ENCODE assay signal across 10 cellular contexts in the genomic region with DNA sequence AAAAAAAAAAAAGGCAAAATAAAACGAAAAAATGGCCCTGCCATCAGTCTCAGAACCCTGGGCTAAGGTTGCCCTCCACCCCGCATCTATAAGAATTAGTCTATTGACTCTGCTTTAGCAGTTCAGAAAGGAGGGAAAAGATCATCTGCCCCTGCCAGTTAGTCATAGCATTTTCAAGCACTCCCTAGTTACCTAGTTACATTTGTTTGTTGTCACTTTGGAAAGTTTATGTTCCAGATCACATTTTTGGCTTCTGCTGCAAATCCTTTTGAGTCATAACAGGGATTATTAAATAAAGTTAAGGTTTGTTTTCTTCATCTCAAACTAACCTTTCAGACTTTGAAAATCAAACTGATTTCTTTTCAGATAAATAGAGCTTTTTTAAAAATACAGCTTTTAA. TPM values are rescaled to one million over a fixed set of nuclear protein-coding genes. Genes with fewer than 3 reads are reported as not detected.
DNase-seq lines count a peak whose midpoint lies in the region; ATAC-seq, FAIRE-seq and TF ChIP-seq lines count a peak whose summit lies in the region.
"Had no signal": no experiment of that assay in that cellular context is flagged by ENCODE, and none has a peak within 500 bp of the region (broad histone marks: within the 10 kb centered on the region; RNA-seq: fewer than 3 reads in every experiment).

No MANE protein-coding gene starts in this region.

- H3K27ac Mint-ChIP-seq in Calu3 (ENCODE audit: unreplicated experiment): no peak overlapping the region
- H3K27ac Mint-ChIP-seq: endodermal cell had no signal

- no peaks in the 10 kb centered on the region for H4K20me1 ChIP-seq in osteoblast (ENCODE audit: insufficient read depth, low read length)

- no TSS peak for BruUV-seq in Calu3 (replicated peaks; lab: Mats Ljungman, UMichigan)

- intact Hi-C loops in Calu3 (cut with micrococcal nuclease; ENCODE audit: unreplicated experiment): no loop called here

- TF ChIP-seq CTCF in AG10803 (conservative IDR thresholded peaks at IDR 0.05; ENCODE audit: low read length) (no peak), fibroblast of mammary gland (conservative IDR thresholded peaks at IDR 0.05; ENCODE audit: control insufficient read depth, insufficient read depth, low read depth, low read length) (no peak), osteoblast (IDR thresholded peaks at IDR 0.05; ENCODE audit: extremely low read depth, low read depth, low read length) (no peak), Calu3 (IDR thresholded peaks at IDR 0.05; ENCODE audit: unreplicated experiment) (no peak)

- no peak overlapping the region for H3K4me3 Mint-ChIP-seq in Calu3 (ENCODE audit: low read depth, unreplicated experiment)
- H3K4me3 Mint-ChIP-seq: endodermal cell had no signal

- no peaks in the 10 kb centered on the region for H3K4me1 ChIP-seq in osteoblast (ENCODE audit: insufficient read depth, low read length)

- FAIRE-seq in RCC 7860 (lab: Jason Lieb, UNC): no peak

- no peaks in the 10 kb centered on the region for H3K79me2 ChIP-seq in osteoblast (ENCODE audit: insufficient read depth, low read length)

- H3K9me3 Mint-ChIP-seq in Calu3 (ENCODE audit: low read depth, unreplicated experiment): no peaks in the 10 kb centered on the region
- H3K9me3 Mint-ChIP-seq: endodermal cell had no signal

- ATAC-seq in HG03135 (IDR thresholded peaks at IDR 0.05; ENCODE audit: unreplicated experiment): no peak

- H3K4me2 ChIP-seq in osteoblast (ENCODE audit: insufficient read depth, low read length): no peak overlapping the region

- H3K36me3 ChIP-seq in osteoblast (ENCODE audit: insufficient read depth, low read length): peaks cover 59% of the 10 kb centered on the region

- H3K27ac ChIP-seq in osteoblast (ENCODE audit: low read depth, low read length): peak overlapping the region; percentile 82

- H3K4me1 Mint-ChIP-seq in Calu3 (ENCODE audit: low read depth, unreplicated experiment): peaks cover 10% of the 10 kb centered on the region

- H2AFZ ChIP-seq in osteoblast (ENCODE audit: low read length): no peak overlapping the region

- no peaks in the 10 kb centered on the region for H3K27me3 ChIP-seq in osteoblast (ENCODE audit: insufficient read depth, low read length)

- CTCF ChIA-PET in Calu3 (lab: Charles Lee): interaction anchor here (0.6 kb wide), 1 partner anchor 971 kb away, joined by 3 read pairs; no protein-coding TSS in a partner anchor

- DNase-seq in AG10803 (ENCODE audit: low read depth) (peak; percentile 84), RCC 7860 (ENCODE audit: low spot score) (peak; percentile 28), fibroblast of mammary gland (ENCODE audit: low read depth) (peak; percentile 92), osteoblast (ENCODE audit: insufficient read length, low spot score, missing footprints) (peak; percentile 86), NCI-H774 (lab: John Stamatoyannopoulos, UW) (no peak), Calu3 (no peak), NCI-H1417 (lab: John Stamatoyannopoulos, UW) (no peak)
- DNase-seq: activated CD8-positive, alpha-beta memory T cell treated with anti-CD3 and anti-CD28 coated beads for 24 hours; endodermal cell had no signal

- H3K27me3 Mint-ChIP-seq in Calu3 (ENCODE audit: unreplicated experiment): no peaks in the 10 kb centered on the region

- H3K36me3 Mint-ChIP-seq in Calu3 (ENCODE audit: insufficient read depth, unreplicated experiment): peaks cover 19% of the 10 kb centered on the region

- H3K9me3 ChIP-seq in osteoblast (ENCODE audit: low read depth, low read length): no peaks in the 10 kb centered on the region

- no peak overlapping the region for H3K4me3 ChIP-seq in AG10803 (ENCODE audit: low read length)
- H3K4me3 ChIP-seq in fibroblast of mammary gland (ENCODE audit: control insufficient read depth, low read depth, low read length): no peak overlapping the region
- no peak overlapping the region for H3K4me3 ChIP-seq in osteoblast (ENCODE audit: insufficient read depth, low read length)

RNA-seq across cellular contexts. Expression of a gene that starts 52.1 kb away (rescaled TPM):
- total RNA-seq in osteoblast (0.59 TPM in 1 of 2 replicates, not detected in the other), Calu3 (2022) (0.35 and 1.2 TPM in 2 replicates)

RNA-seq across cellular contexts. Expression of a gene that starts 60.0 kb away (rescaled TPM):
- total RNA-seq in osteoblast: 34.0 and 36.2 TPM in 2 replicates
- 27.3 and 31.1 TPM in 2 replicates for total RNA-seq in Calu3 (2022)

Comparison
In these comparisons a context has a peak if more than half of its experiments do, and no peak if none do; other contexts are left out.
1. DNase-seq: peak in AG10803 (single experiment), RCC 7860 (single experiment), fibroblast of mammary gland (single experiment) and osteoblast (single experiment); none in NCI-H774 (single experiment), Calu3 (single experiment) and NCI-H1417 (0 of 3).